ENCODE assay signal across 16 cellular contexts in genomic region chr2:60294901-60295590, GRCh38.
DNase-seq lines count a peak whose midpoint lies in the region; ATAC-seq and TF ChIP-seq lines count a peak whose summit lies in the region.
"Had no signal": no experiment of that assay in that cellular context is flagged by ENCODE, and none has a peak within 500 bp of the region (broad histone marks: within the 10 kb centered on the region; RNA-seq: fewer than 3 reads in every experiment).

No MANE protein-coding gene starts in this region.

- no peak overlapping the region for H2AFZ ChIP-seq in Karpas-422 (ENCODE audit: low read length)

- H3K27me3 ChIP-seq in H7 (ENCODE audit: control insufficient read depth, insufficient read depth, low read length) (peaks cover 1% of the 10 kb centered on the region), Karpas-422 (ENCODE audit: low read length) (no peaks in the 10 kb centered on the region), esophagus muscularis mucosa (peaks cover 0 to 21% (median 0%) of the 10 kb centered on the region in 4 donors)
- H3K27me3 ChIP-seq: right lobe of liver had no signal

- no peaks in the 10 kb centered on the region for H3K9me3 ChIP-seq in Karpas-422 (ENCODE audit: low read length)
- no peaks in the 10 kb centered on the region for H3K9me3 ChIP-seq in esophagus muscularis mucosa
- H3K9me3 ChIP-seq: Caco-2, right lobe of liver, thoracic aorta had no signal

- H3K27ac ChIP-seq in skin epidermis (peak overlapping the region in 13 of 21 experiments; percentile 27 to 82 (median 51)), Karpas-422 (ENCODE audit: low read length) (no peak overlapping the region), esophagus muscularis mucosa (replicated peaks in 1 of 4) (no peak overlapping the region)
- H3K27ac ChIP-seq: right lobe of liver, thoracic aorta had no signal

- no peak overlapping the region for H3K4me2 ChIP-seq in Karpas-422 (ENCODE audit: low read depth, low read length, poor library complexity, severe bottlenecking)

- H3K4me1 ChIP-seq in Karpas-422 (ENCODE audit: low read length), result no peaks in the 10 kb centered on the region
- H3K4me1 ChIP-seq in esophagus muscularis mucosa, result no peaks in the 10 kb centered on the region
- H3K4me1 ChIP-seq: Caco-2, right lobe of liver had no signal

- TF ChIP-seq EP300 in esophagus muscularis mucosa (IDR thresholded peaks at IDR 0.05), result no peak

- intact Hi-C loops in esophagus muscularis mucosa (cut with DNase I), result no loop called here

- TF ChIP-seq CTCF in esophagus muscularis mucosa (IDR thresholded peaks at IDR 0.05), result no peak

- H3K4me3 ChIP-seq in H7 (ENCODE audit: insufficient read depth, low read depth, low read length) (no peak overlapping the region), skin epidermis (no peak overlapping the region), Karpas-422 (ENCODE audit: low read length) (no peak overlapping the region), esophagus muscularis mucosa (no peak overlapping the region)
- H3K4me3 ChIP-seq: right lobe of liver, thoracic aorta had no signal

- H3K79me2 ChIP-seq in Karpas-422 (ENCODE audit: low read length), result no peaks in the 10 kb centered on the region

- no peak for TF ChIP-seq POLR2A in esophagus muscularis mucosa (IDR thresholded peaks at IDR 0.05; ENCODE audit: low read depth)

- H3K9ac ChIP-seq in Karpas-422 (ENCODE audit: low read length), result no peak overlapping the region

- no peaks in the 10 kb centered on the region for H3K36me3 ChIP-seq in H7 (replicated peaks; ENCODE audit: control insufficient read depth, insufficient read depth, low read length)
- H3K36me3 ChIP-seq in Karpas-422 (ENCODE audit: insufficient read depth, low read length), result no peaks in the 10 kb centered on the region
- H3K36me3 ChIP-seq in esophagus muscularis mucosa, result no peaks in the 10 kb centered on the region
- H3K36me3 ChIP-seq: right lobe of liver, thoracic aorta had no signal

- WGBS in esophagus muscularis mucosa, result 65% methylated on average over 19 of the region's 19 CpGs

- H3K9me2 ChIP-seq in Karpas-422 (replicated peaks; ENCODE audit: insufficient read depth, low read length), result no peaks in the 10 kb centered on the region

- no peaks in the 10 kb centered on the region for H4K20me1 ChIP-seq in Karpas-422 (ENCODE audit: insufficient read depth, low read depth, low read length)

- ATAC-seq in GM21528 (IDR thresholded peaks at IDR 0.05; ENCODE audit: low FRiP score, unreplicated experiment), result no peak
- ATAC-seq: activated CD8-positive, alpha-beta T cell treated with anti-CD3 and anti-CD28 coated beads for 36 hours; HCT116 had no signal

- DNase-seq in H7 (peak; percentile 54), amygdala (lab: John Stamatoyannopoulos, UW) (peak in 34 of 56 donors; percentile 5 to 70 (median 40)), inferior parietal cortex (ENCODE audit: extremely low spot score) (peak; percentile 58), Karpas-422 (no peak), NCI-H2196 treated with DMSO at 0.1 percent for 48 hours (lab: John Stamatoyannopoulos, UW; ENCODE audit: unreplicated experiment) (no peak), esophagus muscularis mucosa (ENCODE audit: extremely low spot score) (no peak)
- DNase-seq: activated CD8-positive, alpha-beta T cell treated with anti-CD3 and anti-CD28 coated beads for 36 hours; Caco-2; cerebellar nuclear complex; NCI-H187; NCI-H69; right lobe of liver had no signal

Comparison
In these comparisons a context has a peak if more than half of its experiments do, and no peak if none do; other contexts are left out.
1. DNase-seq: peak in H7 (single experiment), amygdala (34 of 56) and inferior parietal cortex (single experiment); none in Karpas-422 (single experiment), NCI-H2196 treated with DMSO at 0.1 percent for 48 hours (single experiment) and esophagus muscularis mucosa (single experiment).
2. H3K27ac ChIP-seq: peak in skin epidermis (13 of 21); none in Karpas-422 (single experiment) and esophagus muscularis mucosa (0 of 4).